Comparison of ENCODE assay signal across 8 cellular contexts in the genomic region with DNA sequence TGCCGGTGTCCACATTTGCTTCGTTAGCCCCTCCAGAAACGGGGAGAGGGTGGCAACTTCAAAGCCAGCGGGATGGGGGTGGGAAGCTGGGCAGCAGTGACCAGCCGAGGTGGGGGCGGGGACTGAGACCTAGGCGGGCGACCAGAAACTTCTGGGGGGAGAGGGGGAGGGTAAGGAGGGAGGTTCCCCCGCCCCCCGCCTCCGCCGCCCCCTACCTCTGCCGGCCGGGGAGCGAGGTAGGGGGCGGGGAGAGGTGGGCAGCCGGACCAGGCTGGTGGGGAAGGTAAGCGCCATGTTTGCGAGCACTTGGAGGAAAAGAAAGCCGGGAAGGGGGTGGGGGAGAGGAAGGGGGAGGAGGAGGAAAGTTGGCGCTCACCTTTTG. TPM values are rescaled to one million over a fixed set of nuclear protein-coding genes. Genes with fewer than 3 reads are reported as not detected.
DNase-seq lines count a peak whose midpoint lies in the region; ATAC-seq, FAIRE-seq and TF ChIP-seq lines count a peak whose summit lies in the region.

No MANE protein-coding gene starts in this region.

- peak overlapping the region; percentile 89 for H2AFZ ChIP-seq in K562 (ENCODE audit: low read depth, low read length)

- peaks cover 3 to 27% of the 10 kb centered on the region in 2 experiments; a peak in 4 of 5 replicates for H3K4me1 ChIP-seq in K562 (replicated peaks in 1 of 2; ENCODE audit: control insufficient read depth in 2 of 2, insufficient read depth in 2 of 2, low read length in 2 of 2)
- peaks cover 7 to 9% of the 10 kb centered on the region in 2 donors for H3K4me1 ChIP-seq in thyroid gland

- no TSS peak for BruUV-seq in K562 (replicated peaks; lab: Mats Ljungman, UMichigan)

- DNase-seq in DMS79 treated with DMSO at 0.1 percent for 48 hours (lab: John Stamatoyannopoulos, UW) (peak; percentile 64), LNCaP clone FGC (ENCODE audit: low read depth) (no peak), K562 (ENCODE audit: extremely low read depth in 1 of 4, low spot score in 3 of 4) (peak; percentile 36 to 58 (median 49)), kidney epithelial cell (ENCODE audit: low read depth) (no peak), thyroid gland (peak; percentile 14 to 20), NCI-H446 treated with DMSO at 0.1 percent for 48 hours (lab: John Stamatoyannopoulos, UW) (no peak)
- DNase-seq in activated effector memory CD4-positive, alpha-beta T cell treated with Interleukin-2 at 50 U/mL for 16 hours: no peak

- intact Hi-C loops in K562 (cut with micrococcal nuclease) (loop anchor here (5.0 kb wide), 2 partner anchors 264 to 304 kb away; no protein-coding TSS in a partner anchor), thyroid gland (cut with DNase I) (no loop called here)

- no peaks in the 10 kb centered on the region for H3K9me1 ChIP-seq in K562 (ENCODE audit: control insufficient read depth, insufficient read depth, low read length)

- no peak for TF ChIP-seq RAD21 in K562 (CRISPR knock-in tag; conservative IDR thresholded peaks at IDR 0.05 in 1 of 2, IDR thresholded peaks at IDR 0.05 in 1 of 2)

- H3K36me3 ChIP-seq in K562 (ENCODE audit: control insufficient read depth, insufficient read depth, low read length) (peaks cover 31% of the 10 kb centered on the region), kidney epithelial cell (ENCODE audit: control insufficient read depth, insufficient read depth, low read length) (no peaks in the 10 kb centered on the region), thyroid gland (peaks cover 0 to under 1% of the 10 kb centered on the region in 2 donors)

- 0 out of 2 replicates have a peak, but pooled peaks cover 4% of the 10 kb centered on the region for H4K20me1 ChIP-seq in K562 (replicated peaks; ENCODE audit: control insufficient read depth, insufficient read depth, low read length)

- TF ChIP-seq CTCF in LNCaP clone FGC (IDR thresholded peaks at IDR 0.05; ENCODE audit: control insufficient read depth, extremely low read depth, insufficient read depth) (no peak), K562 (IDR thresholded peaks at IDR 0.05 in 2 of 3, conservative IDR thresholded peaks at IDR 0.05 in 1 of 3; ENCODE audit: insufficient read depth in 2 of 3, low read depth in 1 of 3, low read length in 3 of 3) (no peak), kidney epithelial cell (IDR thresholded peaks at IDR 0.05; ENCODE audit: insufficient read depth, low read length, poor library complexity, severe bottlenecking) (no peak), thyroid gland (IDR thresholded peaks at IDR 0.05) (no peak)

- CTCF ChIA-PET in K562 (lab: Yijun Ruan, JAX; ENCODE audit: low intra/inter-chr PET ratio): no interaction called here

- H3K27me3 ChIP-seq in K562 (ENCODE audit: control insufficient read depth in 2 of 2, insufficient read depth in 2 of 2, low read length in 2 of 2) (no peaks in the 10 kb centered on the region), kidney epithelial cell (ENCODE audit: control insufficient read depth, insufficient read depth, low read length) (no peaks in the 10 kb centered on the region), thyroid gland (no peaks in the 10 kb centered on the region)

- ATAC-seq in K562 (peak; percentile 25), HG03457 (IDR thresholded peaks at IDR 0.05; ENCODE audit: unreplicated experiment) (no peak)

- WGBS in K562 (ENCODE audit: insufficient coverage, low coverage, missing lambda C conversion rate): no CpG with 5 or more reads among the region's 21 CpGs
- 0 to 5% methylated on average over 12 to 19 of the region's 21 CpGs for WGBS in thyroid gland, 2 donors

- POLR2A ChIA-PET in K562 (lab: Yijun Ruan, JAX): interaction anchor here (0.6 to 1.9 kb wide), 2 partner anchors 10 to 259 kb away, joined by 3 to 9 read pairs; no protein-coding TSS in a partner anchor

- TF ChIP-seq POLR2A in K562 (conservative IDR thresholded peaks at IDR 0.05) (no peak), thyroid gland (IDR thresholded peaks at IDR 0.05) (no peak)

- no peaks in the 10 kb centered on the region for H3K9me3 ChIP-seq in K562 (replicated peaks; ENCODE audit: control insufficient read depth, insufficient read depth, low read depth, low read length)
- H3K9me3 ChIP-seq in thyroid gland: no peaks in the 10 kb centered on the region

- H3K79me2 ChIP-seq in K562 (ENCODE audit: control insufficient read depth, insufficient read depth, low read length): peaks cover 48% of the 10 kb centered on the region

- H3K27ac ChIP-seq in K562 (ENCODE audit: extremely low read depth, low read depth, low read length) (peak overlapping the region; percentile 81), thyroid gland (peak overlapping the region in 2 of 3 donors; percentile 70 to 74)

- FAIRE-seq in K562 (lab: Jason Lieb, UNC): no peak

- peak overlapping the region; percentile 78 to 98 for H3K9ac ChIP-seq in K562 (ENCODE audit: insufficient read depth in 1 of 2, low read depth in 2 of 2, low read length in 2 of 2)

- in situ Hi-C loops in K562 (cut with MboI): no loop called here

- peak overlapping the region; percentile 88 for H3K4me2 ChIP-seq in K562 (ENCODE audit: insufficient read depth, low read length)

- TF ChIP-seq EP300 in K562 (IDR thresholded peaks at IDR 0.05; ENCODE audit: low read length): no peak

- H3K4me3 ChIP-seq in LNCaP clone FGC (ENCODE audit: low read depth, low read length) (peak overlapping the region; percentile 82), K562 (peak overlapping the region; percentile 67), kidney epithelial cell (ENCODE audit: low read depth, low read length) (peak overlapping the region; percentile 73), thyroid gland (replicated peaks in 1 of 3) (peak overlapping the region; percentile 2 to 83 (median 83))

TF ChIP-seq in K562, 482 proteins besides CTCF, POLR2A, EP300 and RAD21 (continues in another document):
- no peak for TF ChIP-seq NFE2L1 (tag; IDR thresholded peaks at IDR 0.05; ENCODE audit: borderline replicate concordance, low read depth)
- TF ChIP-seq NFRKB (IDR thresholded peaks at IDR 0.05; ENCODE audit: low read depth): no peak
- TF ChIP-seq MAFF (IDR thresholded peaks at IDR 0.05; ENCODE audit: low read length): no peak
- TF ChIP-seq, protein P1, sequence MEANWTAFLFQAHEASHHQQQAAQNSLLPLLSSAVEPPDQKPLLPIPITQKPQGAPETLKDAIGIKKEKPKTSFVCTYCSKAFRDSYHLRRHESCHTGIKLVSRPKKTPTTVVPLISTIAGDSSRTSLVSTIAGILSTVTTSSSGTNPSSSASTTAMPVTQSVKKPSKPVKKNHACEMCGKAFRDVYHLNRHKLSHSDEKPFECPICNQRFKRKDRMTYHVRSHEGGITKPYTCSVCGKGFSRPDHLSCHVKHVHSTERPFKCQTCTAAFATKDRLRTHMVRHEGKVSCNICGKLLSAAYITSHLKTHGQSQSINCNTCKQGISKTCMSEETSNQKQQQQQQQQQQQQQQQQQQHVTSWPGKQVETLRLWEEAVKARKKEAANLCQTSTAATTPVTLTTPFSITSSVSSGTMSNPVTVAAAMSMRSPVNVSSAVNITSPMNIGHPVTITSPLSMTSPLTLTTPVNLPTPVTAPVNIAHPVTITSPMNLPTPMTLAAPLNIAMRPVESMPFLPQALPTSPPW (CRISPR knock-in tag; IDR thresholded peaks at IDR 0.05): peak; percentile 64
- TF ChIP-seq SETDB1 (IDR thresholded peaks at IDR 0.05; ENCODE audit: low read length): no peak
- TF ChIP-seq STAG1 (CRISPR knock-in tag; IDR thresholded peaks at IDR 0.05; ENCODE audit: borderline replicate concordance): no peak

RNA-seq across cellular contexts. Expression of a gene that starts 1.3 kb away (rescaled TPM):
- total RNA-seq in K562 (2011; cell fraction: chromatin; rRNA removed; ENCODE audit: low replicate concordance): 8.8 and 16.6 TPM in 2 replicates
- total RNA-seq in K562 (2011; cell fraction: nucleolus; rRNA removed): 5.3 and 5.5 TPM in 2 replicates
- 9.2 and 9.4 TPM in 2 replicates for total RNA-seq in K562 (2011; cell fraction: nucleoplasm; rRNA removed)
- 7.4 and 8.7 TPM in 2 replicates for total RNA-seq in K562 (2014; rRNA removed)
- 6.6 and 7.6 TPM in 2 replicates for total RNA-seq in K562 (2014; rRNA removed; fragmentation: Illumina TruSeq; extraction: Trizol)
- total RNA-seq in K562 (2015; rRNA removed; fragmentation: Illumina TruSeq; extraction: Trizol): 6.2 and 6.4 TPM in 2 replicates
- 8.1 and 8.6 TPM in 2 replicates for total RNA-seq in K562 (2021)
- 5.6 and 6.3 TPM in 2 replicates for polyA plus RNA-seq in K562 (2011; rRNA removed)
- polyA plus RNA-seq in K562 (2011; cell fraction: cytosol; rRNA removed): 4.4 and 5.6 TPM in 2 replicates
- 5.2 and 6.2 TPM in 2 replicates for polyA plus RNA-seq in K562 (2011; cell fraction: nucleus; rRNA removed)
- 2.1 and 2.4 TPM in 2 replicates for polyA plus RNA-seq in K562 (2012)
- 3.9 and 4.1 TPM in 2 replicates for polyA plus RNA-seq in K562 (2014; fragmentation: Illumina TruSeq; extraction: Trizol)
- polyA plus RNA-seq in K562 (2014; fragmentation: Nextera tagmentation; extraction: Ambion mirVana): 1 to 10 TPM in 1 of 2 experiments, under 1 TPM in 1; 0.77 to 1.1 TPM
- polyA plus RNA-seq in K562 (2014; rRNA removed): 3.4 and 5.4 TPM in 2 replicates
- polyA minus RNA-seq in K562 (2011; rRNA and poly(A)+ RNA removed): 10.0 and 12.7 TPM in 2 replicates
- polyA minus RNA-seq in K562 (2011; cell fraction: cytosol; rRNA and poly(A)+ RNA removed): 5.3 and 7.9 TPM in 2 replicates
- 1.6 and 4.4 TPM in 2 replicates for polyA minus RNA-seq in K562 (2011; cell fraction: nucleus; rRNA and poly(A)+ RNA removed)
- 11.1 and 11.7 TPM in 2 replicates for total RNA-seq in kidney epithelial cell
- total RNA-seq in thyroid gland: 10 to 100 TPM in 1 of 4 donors, 1 to 10 TPM in 3; 5.7 to 11.1 (median 6.1) TPM

RNA-seq across cellular contexts. Expression of a gene that starts 11.7 kb away (rescaled TPM):
- 27.6 and 70.2 TPM in 2 replicates for total RNA-seq in K562 (2011; cell fraction: chromatin; rRNA removed; ENCODE audit: low replicate concordance)
- total RNA-seq in K562 (2011; cell fraction: nucleolus; rRNA removed): 17.8 and 22.8 TPM in 2 replicates
- total RNA-seq in K562 (2011; cell fraction: nucleoplasm; rRNA removed): 36.1 and 57.1 TPM in 2 replicates
- total RNA-seq in K562 (2014; rRNA removed) (41.7 and 45.6 TPM in 2 replicates), K562 (2014; rRNA removed; fragmentation: Illumina TruSeq; extraction: Trizol) (61.9 and 70.9 TPM in 2 replicates), K562 (2015; rRNA removed; fragmentation: Illumina TruSeq; extraction: Trizol) (64.8 and 68.0 TPM in 2 replicates), K562 (2021) (37.8 and 38.4 TPM in 2 replicates), kidney epithelial cell (37.0 and 49.2 TPM in 2 replicates), thyroid gland (10 to 100 TPM; 35.4 to 58.8 (median 47.8) TPM)
- polyA plus RNA-seq in K562 (2011; rRNA removed) (54.9 and 58.0 TPM in 2 replicates), K562 (2014; fragmentation: Illumina TruSeq; extraction: Trizol) (52.5 and 60.4 TPM in 2 replicates), K562 (2014; fragmentation: Nextera tagmentation; extraction: Ambion mirVana) (10 to 100 TPM; 75.6 to 83.3 TPM), K562 (2014; rRNA removed) (51.1 and 51.8 TPM in 2 replicates)
- polyA plus RNA-seq in K562 (2011; cell fraction: cytosol; rRNA removed): 25.2 and 37.5 TPM in 2 replicates
- 11.6 and 21.1 TPM in 2 replicates for polyA plus RNA-seq in K562 (2011; cell fraction: nucleus; rRNA removed)
- polyA plus RNA-seq in K562 (2012): 33.4 and 36.6 TPM in 2 replicates
- polyA minus RNA-seq in K562 (2011; rRNA and poly(A)+ RNA removed): 41.3 and 49.7 TPM in 2 replicates
- polyA minus RNA-seq in K562 (2011; cell fraction: cytosol; rRNA and poly(A)+ RNA removed): 15.3 and 18.1 TPM in 2 replicates
- 22.3 and 49.9 TPM in 2 replicates for polyA minus RNA-seq in K562 (2011; cell fraction: nucleus; rRNA and poly(A)+ RNA removed)

Comparison
In these comparisons a context has a peak if more than half of its experiments do, and no peak if none do; other contexts are left out.
1. DNase-seq: peak in DMS79 treated with DMSO at 0.1 percent for 48 hours (single experiment), K562 (4 of 4) and thyroid gland (2 of 2); none in LNCaP clone FGC (single experiment), kidney epithelial cell (single experiment), NCI-H446 treated with DMSO at 0.1 percent for 48 hours (single experiment) and activated effector memory CD4-positive, alpha-beta T cell treated with Interleukin-2 at 50 U/mL for 16 hours (single experiment).
2. Peak in every context shown above with its lines, with median percentiles within 50 percentile points of each other: H3K4me3 ChIP-seq.